In genomic region chr3:143127801-143128200, GRCh38 we compare ENCODE assay signal across 30 cellular contexts.
"Had no signal": no experiment of that assay in that cellular context is flagged by ENCODE, and none has a peak within 500 bp of the region (broad histone marks: within the 10 kb centered on the region; RNA-seq: fewer than 3 reads in every experiment).

No MANE protein-coding gene starts in this region.

- DNase-seq: colonic mucosa; effector CD8-positive, alpha-beta T cell; endodermal cell; foreskin fibroblast; gastrocnemius medialis; head of caudate nucleus; left cardiac atrium; left lung; mammary epithelial cell; pancreas; stimulated activated CD4-positive, alpha-beta T cell treated with anti-CD3 and anti-CD28 coated beads, Interleukin-12 subunit alpha, Interleukin-12 subunit beta, amount 100 ng/mL, for 4 hours; stimulated activated CD4-positive, alpha-beta T cell treated with anti-CD3 and anti-CD28 coated beads, Interleukin-1b, Interleukin-23, amount 100 ng/mL, for 48 hours; stimulated activated CD4-positive, alpha-beta T cell treated with anti-CD3 and anti-CD28 coated beads, Interleukin-4, amount 100 ng/mL, for 1 hour; stimulated activated CD8-positive, alpha-beta memory T cell treated with anti-CD3 and anti-CD28 coated beads, Interleukin-4, amount 100 ng/mL, for 48 hours; stimulated activated naive CD4-positive, alpha-beta T cell; stimulated activated naive CD8-positive, alpha-beta T cell treated with anti-CD3 and anti-CD28 coated beads, Interleukin-15, amount 100 ng/mL, for 72 hours; thyroid gland; trophoblast cell had no signal

- ATAC-seq: esophagus mucosa; gastrocnemius medialis; left cardiac atrium; left lung; pancreas; sciatic nerve; stimulated activated naive CD8-positive, alpha-beta T cell treated with anti-CD3 and anti-CD28 coated beads, Interleukin-15, amount 100 ng/mL, for 72 hours had no signal

- H3K4me1 ChIP-seq: colonic mucosa, gastrocnemius medialis, right atrium auricular region, suprapubic skin had no signal

- FAIRE-seq: islet of Langerhans, pancreas had no signal

- H3K27me3 ChIP-seq: colonic mucosa, gastrocnemius medialis, left lung, pancreas, right atrium auricular region, suprapubic skin, thyroid gland had no signal

- H3K9me3 Mint-ChIP-seq: central memory CD8-positive, alpha-beta T cell; dendritic cell treated with granulocyte-macrophage colony-stimulating factor and Interleukin-4, amounts not matched to agents 40 ng/mL and 50 ng/mL, for 4 days; endodermal cell; neural crest cell had no signal

- H3K27ac Mint-ChIP-seq: dendritic cell treated with granulocyte-macrophage colony-stimulating factor and Interleukin-4, amounts not matched to agents 40 ng/mL and 50 ng/mL, for 4 days; endodermal cell; progenitor cell of endocrine pancreas; stimulated activated naive CD8-positive, alpha-beta T cell treated with anti-CD3 and anti-CD28 coated beads, Interleukin-15, amount 100 ng/mL, for 72 hours had no signal

- H3K27me3 Mint-ChIP-seq: stimulated activated naive CD8-positive, alpha-beta T cell treated with anti-CD3 and anti-CD28 coated beads, Interleukin-15, amount 100 ng/mL, for 72 hours had no signal

- H3K4me3 Mint-ChIP-seq: central memory CD8-positive, alpha-beta T cell; dendritic cell treated with granulocyte-macrophage colony-stimulating factor and Interleukin-4, amounts not matched to agents 40 ng/mL and 50 ng/mL, for 4 days; endodermal cell; neural crest cell; stimulated activated naive CD8-positive, alpha-beta T cell treated with anti-CD3 and anti-CD28 coated beads, Interleukin-15, amount 100 ng/mL, for 72 hours had no signal

- H3K4me3 ChIP-seq: colonic mucosa, gastrocnemius medialis, left lung, pancreas, right atrium auricular region, smooth muscle cell, suprapubic skin, thyroid gland had no signal

- H3K4me2 ChIP-seq: smooth muscle cell had no signal

- H3K4me1 Mint-ChIP-seq: central memory CD8-positive, alpha-beta T cell; neural crest cell had no signal

- H3K9me3 ChIP-seq: colonic mucosa, gastrocnemius medialis, left lung, neutrophil, pancreas, right atrium auricular region, suprapubic skin, thyroid gland had no signal

- H3K36me3 ChIP-seq: colonic mucosa, gastrocnemius medialis, left lung, neutrophil, pancreas, right atrium auricular region, suprapubic skin, thyroid gland had no signal

- H3K27ac ChIP-seq: colonic mucosa, epithelial cell of prostate, left lung, neutrophil, pancreas, right atrium auricular region, suprapubic skin, thyroid gland had no signal
